Comparison of ENCODE assay signal across 1 cellular context in the genomic region with DNA sequence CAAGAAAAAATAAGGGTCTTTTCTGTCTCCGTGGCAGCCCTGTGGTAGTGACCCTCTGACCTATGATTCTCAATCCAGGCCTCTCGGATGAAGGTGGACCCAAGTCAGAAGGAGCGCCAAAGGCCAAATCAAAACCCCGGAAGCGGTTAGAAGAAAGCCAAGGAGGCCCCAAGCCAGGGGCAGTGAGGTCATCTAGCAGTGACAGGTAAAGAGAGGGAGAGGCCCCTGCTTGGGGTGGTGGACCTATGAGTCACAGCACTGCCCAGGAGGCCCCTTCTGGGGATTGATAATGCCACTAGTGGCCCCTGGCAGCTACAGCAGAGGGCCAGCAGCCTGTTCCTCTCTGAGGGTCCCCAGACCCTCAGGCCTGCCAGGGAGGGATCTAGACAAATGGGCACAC.
TF ChIP-seq lines count a peak whose summit lies in the region.

No MANE protein-coding gene starts in this region.

TF ChIP-seq in HepG2, 621 proteins besides CTCF, POLR2A, EP300 and RAD21 (continued from another document and continues in another):
- TF ChIP-seq, protein P1, sequence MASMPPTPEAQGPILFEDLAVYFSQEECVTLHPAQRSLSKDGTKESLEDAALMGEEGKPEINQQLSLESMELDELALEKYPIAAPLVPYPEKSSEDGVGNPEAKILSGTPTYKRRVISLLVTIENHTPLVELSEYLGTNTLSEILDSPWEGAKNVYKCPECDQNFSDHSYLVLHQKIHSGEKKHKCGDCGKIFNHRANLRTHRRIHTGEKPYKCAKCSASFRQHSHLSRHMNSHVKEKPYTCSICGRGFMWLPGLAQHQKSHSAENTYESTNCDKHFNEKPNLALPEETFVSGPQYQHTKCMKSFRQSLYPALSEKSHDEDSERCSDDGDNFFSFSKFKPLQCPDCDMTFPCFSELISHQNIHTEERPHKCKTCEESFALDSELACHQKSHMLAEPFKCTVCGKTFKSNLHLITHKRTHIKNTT (CRISPR knock-in tag; IDR thresholded peaks at IDR 0.05), result no peak
- TF ChIP-seq ZBTB20 (CRISPR knock-in tag; IDR thresholded peaks at IDR 0.05; ENCODE audit: borderline replicate concordance, low read depth) (peak; percentile 79; the same call in 1 of the 2 replicates), FOXA3 (CRISPR knock-in tag; IDR thresholded peaks at IDR 0.05) (peak; percentile 87), NBN (conservative IDR thresholded peaks at IDR 0.05) (no peak), NRL (CRISPR knock-in tag; IDR thresholded peaks at IDR 0.05; ENCODE audit: borderline replicate concordance) (no peak; the same call in 1 of the 2 replicates), TFAP4 (IDR thresholded peaks at IDR 0.05; ENCODE audit: borderline replicate concordance, low read depth) (peak; percentile 42; the same call in 1 of the 2 replicates), DNMT1 (CRISPR knock-in tag; IDR thresholded peaks at IDR 0.05) (no peak), NFYB (CRISPR knock-in tag; IDR thresholded peaks at IDR 0.05) (0 out of 2 replicates have a peak, but pooled peaks have one; percentile 13), ZNF34 (CRISPR knock-in tag; IDR thresholded peaks at IDR 0.05; ENCODE audit: borderline replicate concordance) (no peak), ZNF639 (CRISPR knock-in tag; conservative IDR thresholded peaks at IDR 0.05) (no peak), PITX1 (CRISPR knock-in tag; IDR thresholded peaks at IDR 0.05) (peak; percentile 76), ZKSCAN5 (CRISPR knock-in tag; IDR thresholded peaks at IDR 0.05) (no peak), ATM (IDR thresholded peaks at IDR 0.05; ENCODE audit: borderline replicate concordance) (no peak), ZNF607 (CRISPR knock-in tag; IDR thresholded peaks at IDR 0.05; ENCODE audit: borderline replicate concordance) (peak; percentile 50; the same call in 1 of the 2 replicates), BRD4 (CRISPR knock-in tag; IDR thresholded peaks at IDR 0.05) (no peak), MTF2 (CRISPR knock-in tag; IDR thresholded peaks at IDR 0.05; ENCODE audit: borderline replicate concordance) (no peak), ZNF468 (CRISPR knock-in tag; IDR thresholded peaks at IDR 0.05) (no peak), MEIS1 (CRISPR knock-in tag; IDR thresholded peaks at IDR 0.05; ENCODE audit: borderline replicate concordance) (peak; percentile 48; the same call in 1 of the 2 replicates), KDM1A (CRISPR knock-in tag; IDR thresholded peaks at IDR 0.05) (peak; percentile 63; the same call in 1 of the 2 replicates), KLF9 (CRISPR knock-in tag; IDR thresholded peaks at IDR 0.05; ENCODE audit: low read depth) (no peak), RXRA (CRISPR knock-in tag; IDR thresholded peaks at IDR 0.05) (peak; percentile 95), HMGXB3 (CRISPR knock-in tag; IDR thresholded peaks at IDR 0.05; ENCODE audit: borderline replicate concordance) (peak; percentile 54; the same call in 1 of the 2 replicates), NFE2L2 (IDR thresholded peaks at IDR 0.05; ENCODE audit: low read length) (no peak), ZFP90 (CRISPR knock-in tag; IDR thresholded peaks at IDR 0.05; ENCODE audit: borderline replicate concordance) (no peak)
- TF ChIP-seq, protein P2, sequence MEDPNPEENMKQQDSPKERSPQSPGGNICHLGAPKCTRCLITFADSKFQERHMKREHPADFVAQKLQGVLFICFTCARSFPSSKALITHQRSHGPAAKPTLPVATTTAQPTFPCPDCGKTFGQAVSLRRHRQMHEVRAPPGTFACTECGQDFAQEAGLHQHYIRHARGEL (CRISPR knock-in tag; IDR thresholded peaks at IDR 0.05), result no peak
- TF ChIP-seq, protein P3, sequence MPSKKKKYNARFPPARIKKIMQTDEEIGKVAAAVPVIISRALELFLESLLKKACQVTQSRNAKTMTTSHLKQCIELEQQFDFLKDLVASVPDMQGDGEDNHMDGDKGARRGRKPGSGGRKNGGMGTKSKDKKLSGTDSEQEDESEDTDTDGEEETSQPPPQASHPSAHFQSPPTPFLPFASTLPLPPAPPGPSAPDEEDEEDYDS (CRISPR knock-in tag; IDR thresholded peaks at IDR 0.05), result peak; percentile 41; the same call in 1 of the 2 replicates
- TF ChIP-seq, protein P4, sequence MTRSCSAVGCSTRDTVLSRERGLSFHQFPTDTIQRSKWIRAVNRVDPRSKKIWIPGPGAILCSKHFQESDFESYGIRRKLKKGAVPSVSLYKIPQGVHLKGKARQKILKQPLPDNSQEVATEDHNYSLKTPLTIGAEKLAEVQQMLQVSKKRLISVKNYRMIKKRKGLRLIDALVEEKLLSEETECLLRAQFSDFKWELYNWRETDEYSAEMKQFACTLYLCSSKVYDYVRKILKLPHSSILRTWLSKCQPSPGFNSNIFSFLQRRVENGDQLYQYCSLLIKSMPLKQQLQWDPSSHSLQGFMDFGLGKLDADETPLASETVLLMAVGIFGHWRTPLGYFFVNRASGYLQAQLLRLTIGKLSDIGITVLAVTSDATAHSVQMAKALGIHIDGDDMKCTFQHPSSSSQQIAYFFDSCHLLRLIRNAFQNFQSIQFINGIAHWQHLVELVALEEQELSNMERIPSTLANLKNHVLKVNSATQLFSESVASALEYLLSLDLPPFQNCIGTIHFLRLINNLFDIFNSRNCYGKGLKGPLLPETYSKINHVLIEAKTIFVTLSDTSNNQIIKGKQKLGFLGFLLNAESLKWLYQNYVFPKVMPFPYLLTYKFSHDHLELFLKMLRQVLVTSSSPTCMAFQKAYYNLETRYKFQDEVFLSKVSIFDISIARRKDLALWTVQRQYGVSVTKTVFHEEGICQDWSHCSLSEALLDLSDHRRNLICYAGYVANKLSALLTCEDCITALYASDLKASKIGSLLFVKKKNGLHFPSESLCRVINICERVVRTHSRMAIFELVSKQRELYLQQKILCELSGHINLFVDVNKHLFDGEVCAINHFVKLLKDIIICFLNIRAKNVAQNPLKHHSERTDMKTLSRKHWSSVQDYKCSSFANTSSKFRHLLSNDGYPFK (CRISPR knock-in tag; IDR thresholded peaks at IDR 0.05; ENCODE audit: borderline replicate concordance), result peak; percentile 24; the same call in 1 of the 2 replicates
- TF ChIP-seq, protein P5, sequence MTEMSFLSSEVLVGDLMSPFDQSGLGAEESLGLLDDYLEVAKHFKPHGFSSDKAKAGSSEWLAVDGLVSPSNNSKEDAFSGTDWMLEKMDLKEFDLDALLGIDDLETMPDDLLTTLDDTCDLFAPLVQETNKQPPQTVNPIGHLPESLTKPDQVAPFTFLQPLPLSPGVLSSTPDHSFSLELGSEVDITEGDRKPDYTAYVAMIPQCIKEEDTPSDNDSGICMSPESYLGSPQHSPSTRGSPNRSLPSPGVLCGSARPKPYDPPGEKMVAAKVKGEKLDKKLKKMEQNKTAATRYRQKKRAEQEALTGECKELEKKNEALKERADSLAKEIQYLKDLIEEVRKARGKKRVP (CRISPR knock-in tag; IDR thresholded peaks at IDR 0.05), result peak in 1 of 2 experiments; percentile 83; a peak in 2 of 4 replicates
- TF ChIP-seq, protein P6, sequence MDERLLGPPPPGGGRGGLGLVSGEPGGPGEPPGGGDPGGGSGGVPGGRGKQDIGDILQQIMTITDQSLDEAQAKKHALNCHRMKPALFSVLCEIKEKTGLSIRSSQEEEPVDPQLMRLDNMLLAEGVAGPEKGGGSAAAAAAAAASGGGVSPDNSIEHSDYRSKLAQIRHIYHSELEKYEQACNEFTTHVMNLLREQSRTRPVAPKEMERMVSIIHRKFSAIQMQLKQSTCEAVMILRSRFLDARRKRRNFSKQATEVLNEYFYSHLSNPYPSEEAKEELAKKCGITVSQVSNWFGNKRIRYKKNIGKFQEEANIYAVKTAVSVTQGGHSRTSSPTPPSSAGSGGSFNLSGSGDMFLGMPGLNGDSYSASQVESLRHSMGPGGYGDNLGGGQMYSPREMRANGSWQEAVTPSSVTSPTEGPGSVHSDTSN (CRISPR knock-in tag; IDR thresholded peaks at IDR 0.05), result no peak
- TF ChIP-seq, protein P7, sequence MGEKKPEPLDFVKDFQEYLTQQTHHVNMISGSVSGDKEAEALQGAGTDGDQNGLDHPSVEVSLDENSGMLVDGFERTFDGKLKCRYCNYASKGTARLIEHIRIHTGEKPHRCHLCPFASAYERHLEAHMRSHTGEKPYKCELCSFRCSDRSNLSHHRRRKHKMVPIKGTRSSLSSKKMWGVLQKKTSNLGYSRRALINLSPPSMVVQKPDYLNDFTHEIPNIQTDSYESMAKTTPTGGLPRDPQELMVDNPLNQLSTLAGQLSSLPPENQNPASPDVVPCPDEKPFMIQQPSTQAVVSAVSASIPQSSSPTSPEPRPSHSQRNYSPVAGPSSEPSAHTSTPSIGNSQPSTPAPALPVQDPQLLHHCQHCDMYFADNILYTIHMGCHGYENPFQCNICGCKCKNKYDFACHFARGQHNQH (CRISPR knock-in tag; IDR thresholded peaks at IDR 0.05), result peak; percentile 92
- TF ChIP-seq, protein P8, sequence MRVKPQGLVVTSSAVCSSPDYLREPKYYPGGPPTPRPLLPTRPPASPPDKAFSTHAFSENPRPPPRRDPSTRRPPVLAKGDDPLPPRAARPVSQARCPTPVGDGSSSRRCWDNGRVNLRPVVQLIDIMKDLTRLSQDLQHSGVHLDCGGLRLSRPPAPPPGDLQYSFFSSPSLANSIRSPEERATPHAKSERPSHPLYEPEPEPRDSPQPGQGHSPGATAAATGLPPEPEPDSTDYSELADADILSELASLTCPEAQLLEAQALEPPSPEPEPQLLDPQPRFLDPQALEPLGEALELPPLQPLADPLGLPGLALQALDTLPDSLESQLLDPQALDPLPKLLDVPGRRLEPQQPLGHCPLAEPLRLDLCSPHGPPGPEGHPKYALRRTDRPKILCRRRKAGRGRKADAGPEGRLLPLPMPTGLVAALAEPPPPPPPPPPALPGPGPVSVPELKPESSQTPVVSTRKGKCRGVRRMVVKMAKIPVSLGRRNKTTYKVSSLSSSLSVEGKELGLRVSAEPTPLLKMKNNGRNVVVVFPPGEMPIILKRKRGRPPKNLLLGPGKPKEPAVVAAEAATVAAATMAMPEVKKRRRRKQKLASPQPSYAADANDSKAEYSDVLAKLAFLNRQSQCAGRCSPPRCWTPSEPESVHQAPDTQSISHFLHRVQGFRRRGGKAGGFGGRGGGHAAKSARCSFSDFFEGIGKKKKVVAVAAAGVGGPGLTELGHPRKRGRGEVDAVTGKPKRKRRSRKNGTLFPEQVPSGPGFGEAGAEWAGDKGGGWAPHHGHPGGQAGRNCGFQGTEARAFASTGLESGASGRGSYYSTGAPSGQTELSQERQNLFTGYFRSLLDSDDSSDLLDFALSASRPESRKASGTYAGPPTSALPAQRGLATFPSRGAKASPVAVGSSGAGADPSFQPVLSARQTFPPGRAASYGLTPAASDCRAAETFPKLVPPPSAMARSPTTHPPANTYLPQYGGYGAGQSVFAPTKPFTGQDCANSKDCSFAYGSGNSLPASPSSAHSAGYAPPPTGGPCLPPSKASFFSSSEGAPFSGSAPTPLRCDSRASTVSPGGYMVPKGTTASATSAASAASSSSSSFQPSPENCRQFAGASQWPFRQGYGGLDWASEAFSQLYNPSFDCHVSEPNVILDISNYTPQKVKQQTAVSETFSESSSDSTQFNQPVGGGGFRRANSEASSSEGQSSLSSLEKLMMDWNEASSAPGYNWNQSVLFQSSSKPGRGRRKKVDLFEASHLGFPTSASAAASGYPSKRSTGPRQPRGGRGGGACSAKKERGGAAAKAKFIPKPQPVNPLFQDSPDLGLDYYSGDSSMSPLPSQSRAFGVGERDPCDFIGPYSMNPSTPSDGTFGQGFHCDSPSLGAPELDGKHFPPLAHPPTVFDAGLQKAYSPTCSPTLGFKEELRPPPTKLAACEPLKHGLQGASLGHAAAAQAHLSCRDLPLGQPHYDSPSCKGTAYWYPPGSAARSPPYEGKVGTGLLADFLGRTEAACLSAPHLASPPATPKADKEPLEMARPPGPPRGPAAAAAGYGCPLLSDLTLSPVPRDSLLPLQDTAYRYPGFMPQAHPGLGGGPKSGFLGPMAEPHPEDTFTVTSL (CRISPR knock-in tag; IDR thresholded peaks at IDR 0.05; ENCODE audit: borderline replicate concordance), result peak; percentile 83; the same call in 1 of the 2 replicates
- TF ChIP-seq, protein P9, sequence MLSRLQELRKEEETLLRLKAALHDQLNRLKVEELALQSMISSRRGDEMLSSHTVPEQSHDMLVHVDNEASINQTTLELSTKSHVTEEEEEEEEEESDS (CRISPR knock-in tag; IDR thresholded peaks at IDR 0.05; ENCODE audit: borderline replicate concordance), result no peak
